ENCODE assay signal across 8 cellular contexts in the genomic region with DNA sequence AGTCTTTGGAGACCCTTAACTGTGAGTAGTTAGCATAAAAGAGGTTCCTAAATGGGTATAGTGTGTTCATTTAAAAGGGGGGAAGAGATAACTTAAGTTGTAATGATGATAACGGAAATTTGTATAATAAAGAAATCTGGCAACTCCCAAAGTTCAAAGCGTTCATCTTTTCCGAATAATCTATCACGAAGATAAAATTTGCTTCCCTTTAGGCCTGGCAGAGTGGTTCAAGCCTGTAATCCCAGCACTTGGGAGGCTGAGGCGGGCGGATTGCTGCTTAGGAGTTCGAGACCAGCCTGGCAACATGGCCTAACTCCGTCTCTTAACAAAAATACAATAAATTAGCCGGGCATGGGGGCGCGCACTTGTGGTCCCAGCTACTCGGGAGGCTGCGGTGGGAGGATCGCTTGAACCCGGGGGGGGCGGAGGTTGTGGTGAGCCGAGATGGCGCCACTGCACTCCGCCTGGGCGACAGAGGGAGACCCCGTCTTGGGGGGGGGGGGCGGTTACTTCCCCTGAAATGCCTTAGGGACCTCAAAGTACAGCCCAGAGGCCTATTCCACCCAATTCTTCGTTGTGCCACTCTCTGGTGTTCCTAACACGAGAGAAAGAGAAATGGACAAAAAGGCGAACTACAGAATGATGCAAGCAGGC. TPM values are rescaled to one million over a fixed set of nuclear protein-coding genes. Genes with fewer than 3 reads are reported as not detected.
A peak's percentile ranks its signal among the peaks of the same experiment; 100 is the strongest.
DNase-seq lines count a peak whose midpoint lies in the region; ATAC-seq, FAIRE-seq and TF ChIP-seq lines count a peak whose summit lies in the region.

No MANE protein-coding gene starts in this region.

- H3K4me2 ChIP-seq in OCI-LY7 (ENCODE audit: low read length) (peak overlapping the region; percentile 82), hepatocyte (peak overlapping the region; percentile 89)

- no TSS peak for BruUV-seq in OCI-LY7 (replicated peaks; lab: Mats Ljungman, UMichigan)

- H3K4me1 ChIP-seq in OCI-LY7 (ENCODE audit: insufficient read depth, low read length, poor library complexity, severe bottlenecking) (peaks cover 11% of the 10 kb centered on the region), hepatocyte (ENCODE audit: insufficient read depth) (peaks cover 23% of the 10 kb centered on the region), small intestine (ENCODE audit: control insufficient read depth in 2 of 2, insufficient read depth in 1 of 2, low read depth in 1 of 2, low read length in 1 of 2) (peaks cover 0 to 3% of the 10 kb centered on the region in 2 donors)

- H3K9me3 ChIP-seq in OCI-LY7 (ENCODE audit: low read length): peaks cover 5% of the 10 kb centered on the region; the same call in 1 of the 2 replicates
- H3K9me3 ChIP-seq in hepatocyte (ENCODE audit: low read depth): no peaks in the 10 kb centered on the region
- no peaks in the 10 kb centered on the region for H3K9me3 ChIP-seq in small intestine (ENCODE audit: control insufficient read depth, low read depth)

- peak; percentile 43 for DNase-seq in COLO668 (lab: John Stamatoyannopoulos, UW; ENCODE audit: unreplicated experiment)
- DNase-seq in OCI-LY7 (ENCODE audit: low spot score): no peak
- DNase-seq in activated naive CD4-positive, alpha-beta T cell treated with anti-CD3 and anti-CD28 coated beads, Interleukin-2, amount 50 U/mL, for 16 hours: peak; percentile 40
- peak; percentile 40 for DNase-seq in hepatocyte (ENCODE audit: low spot score)
- peak; percentile 4 for DNase-seq in small intestine
- no peak for DNase-seq in OCI-M2 (lab: John Stamatoyannopoulos, UW; ENCODE audit: unreplicated experiment)
- DNase-seq in GOT3 (lab: John Stamatoyannopoulos, UW): no peak

- ATAC-seq in GM18907 (IDR thresholded peaks at IDR 0.05; ENCODE audit: unreplicated experiment): no peak

- H3K79me2 ChIP-seq in OCI-LY7 (ENCODE audit: insufficient read depth, low read depth, low read length): peaks cover 39% of the 10 kb centered on the region
- H3K79me2 ChIP-seq in hepatocyte: peaks cover 56% of the 10 kb centered on the region

- H3K9me2 ChIP-seq in OCI-LY7 (ENCODE audit: insufficient read depth, low read length) (no peaks in the 10 kb centered on the region), hepatocyte (replicated peaks; ENCODE audit: insufficient read depth) (no peaks in the 10 kb centered on the region)

- H3K27me3 ChIP-seq in hepatocyte: no peaks in the 10 kb centered on the region
- H3K27me3 ChIP-seq in small intestine (ENCODE audit: control insufficient read depth in 2 of 2, insufficient read depth in 2 of 2, low read length in 2 of 2): no peaks in the 10 kb centered on the region

- H3K36me3 ChIP-seq in OCI-LY7 (ENCODE audit: insufficient read depth, low read length) (peaks cover 34% of the 10 kb centered on the region), hepatocyte (replicated peaks; ENCODE audit: insufficient read depth, low read depth) (no peaks in the 10 kb centered on the region), small intestine (ENCODE audit: control insufficient read depth in 2 of 2, insufficient read depth in 2 of 2, low read length in 2 of 2) (peaks cover 0 to 3% of the 10 kb centered on the region in 2 donors)

- TF ChIP-seq CTCF in OCI-LY7 (conservative IDR thresholded peaks at IDR 0.05; ENCODE audit: low read length): no peak
- TF ChIP-seq CTCF in hepatocyte (IDR thresholded peaks at IDR 0.05; ENCODE audit: poor library complexity): no peak

- 14% methylated on average over 25 of the region's 25 CpGs for WGBS in hepatocyte (ENCODE audit: low lambda C conversion rate, missing lambda C conversion rate)
- WGBS in small intestine, 3 donors: 5 to 16% (median 13%) methylated on average over 21 to 25 of the region's 25 CpGs

- H3K27ac ChIP-seq in OCI-LY7 (ENCODE audit: low read depth, low read length, poor library complexity, severe bottlenecking) (peak overlapping the region; percentile 54), hepatocyte (peak overlapping the region; percentile 96), small intestine (ENCODE audit: low read depth in 1 of 2, low read length in 1 of 2) (peak overlapping the region; percentile 93 to 97)

- CTCF ChIA-PET in OCI-LY7 (lab: Charles Lee; ENCODE audit: unreplicated experiment): no interaction called here

- H3K4me3 ChIP-seq in OCI-LY7 (ENCODE audit: low read depth, low read length, poor library complexity, severe bottlenecking) (peak overlapping the region; percentile 83), hepatocyte (peak overlapping the region; percentile 50), small intestine (ENCODE audit: low read depth in 1 of 2, low read length in 2 of 2) (peak overlapping the region; percentile 65 to 85)

- POLR2A ChIA-PET in OCI-LY7 (lab: Charles Lee): interaction anchor here (0.6 to 1.0 kb wide), 3 partner anchors 42 to 1801 kb away, joined by 3 to 6 read pairs (median 5); no protein-coding TSS in a partner anchor

- FAIRE-seq in small intestine (lab: Jason Lieb, UNC): no peak

- intact Hi-C loops in OCI-LY7 (cut with micrococcal nuclease; ENCODE audit: unreplicated experiment): loop anchor here (2.0 to 5.0 kb wide), 3 partner anchors 45 to 223 kb away; a partner anchor contains a TSS

- H2AFZ ChIP-seq in OCI-LY7 (ENCODE audit: low read length) (peak overlapping the region; percentile 98; the same call in 1 of the 2 replicates), hepatocyte (peak overlapping the region; percentile 66)

- no peaks in the 10 kb centered on the region for H4K20me1 ChIP-seq in OCI-LY7 (ENCODE audit: insufficient read depth, low read length)
- no peaks in the 10 kb centered on the region for H4K20me1 ChIP-seq in hepatocyte (ENCODE audit: insufficient read depth, poor library complexity, severe bottlenecking)

RNA-seq across cellular contexts. Expression of a gene that starts 0.9 kb away (rescaled TPM):
- 54.2 and 57.5 TPM in 2 replicates for total RNA-seq in OCI-LY7 (2014; rRNA removed; shearing (Covaris generic))
- total RNA-seq in OCI-LY7 (2022): 76.3 and 81.2 TPM in 2 replicates
- 106 and 138 TPM in 2 replicates for total RNA-seq in hepatocyte
- 102 and 131 TPM in 2 replicates for polyA plus RNA-seq in hepatocyte
- polyA plus RNA-seq in small intestine: 10 to 100 TPM; 31.9 to 45.0 (median 34.6) TPM

RNA-seq across cellular contexts. Expression of a gene that starts 48.5 kb away (rescaled TPM):
- total RNA-seq in OCI-LY7 (2014; rRNA removed; shearing (Covaris generic)): 34.1 and 41.2 TPM in 2 replicates
- total RNA-seq in OCI-LY7 (2022) (70.4 and 78.6 TPM in 2 replicates), hepatocyte (34.0 and 36.2 TPM in 2 replicates)
- polyA plus RNA-seq in hepatocyte (12.8 and 16.6 TPM in 2 replicates), small intestine (1 to 10 TPM; 6.5 to 8.8 (median 6.8) TPM)

Comparison
In these comparisons a context has a peak if more than half of its experiments do, and no peak if none do; other contexts are left out.
1. DNase-seq: peak in COLO668 (single experiment), activated naive CD4-positive, alpha-beta T cell treated with anti-CD3 and anti-CD28 coated beads, Interleukin-2, amount 50 U/mL, for 16 hours (single experiment), hepatocyte (single experiment) and small intestine (single experiment); none in OCI-LY7 (single experiment), OCI-M2 (single experiment) and GOT3 (single experiment).
2. Peak in every context shown above with its lines, with median percentiles within 50 percentile points of each other: H3K27ac ChIP-seq and H3K4me3 ChIP-seq.